ENCODE assay signal across 1 cellular context in genomic region chr20:44497761-44498160, GRCh38.
TF ChIP-seq lines count a peak whose summit lies in the region.

No MANE protein-coding gene starts in this region.

TF ChIP-seq in IMR-90, 13 proteins besides CTCF, POLR2A, EP300 and RAD21:
- no peak for TF ChIP-seq MAFK (IDR thresholded peaks at IDR 0.05; ENCODE audit: low read depth, low read length)
- no peak for TF ChIP-seq CEBPB (IDR thresholded peaks at IDR 0.05; ENCODE audit: low read depth, low read length)
- no peak for TF ChIP-seq FOS (IDR thresholded peaks at IDR 0.05; ENCODE audit: low read depth, low read length)
- no peak for TF ChIP-seq RCOR1 (IDR thresholded peaks at IDR 0.05; ENCODE audit: insufficient replicate concordance, low read length)
- no peak for TF ChIP-seq SMC3 (IDR thresholded peaks at IDR 0.05; ENCODE audit: low read depth, low read length)
- no peak for TF ChIP-seq BHLHE40 (IDR thresholded peaks at IDR 0.05; ENCODE audit: low read depth, low read length)
- TF ChIP-seq NFE2L2 (IDR thresholded peaks at IDR 0.05; ENCODE audit: low read depth, low read length), result no peak
- TF ChIP-seq, protein P1, sequence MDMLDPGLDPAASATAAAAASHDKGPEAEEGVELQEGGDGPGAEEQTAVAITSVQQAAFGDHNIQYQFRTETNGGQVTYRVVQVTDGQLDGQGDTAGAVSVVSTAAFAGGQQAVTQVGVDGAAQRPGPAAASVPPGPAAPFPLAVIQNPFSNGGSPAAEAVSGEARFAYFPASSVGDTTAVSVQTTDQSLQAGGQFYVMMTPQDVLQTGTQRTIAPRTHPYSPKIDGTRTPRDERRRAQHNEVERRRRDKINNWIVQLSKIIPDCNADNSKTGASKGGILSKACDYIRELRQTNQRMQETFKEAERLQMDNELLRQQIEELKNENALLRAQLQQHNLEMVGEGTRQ (IDR thresholded peaks at IDR 0.05; ENCODE audit: low read depth, low read length), result no peak
- TF ChIP-seq MAZ (IDR thresholded peaks at IDR 0.05; ENCODE audit: borderline replicate concordance, low read depth, low read length), result no peak
